Comparison of ENCODE assay signal across 9 cellular contexts in genomic region chr11:119380816-119381185, GRCh38. TPM values are rescaled to one million over a fixed set of nuclear protein-coding genes. Genes with fewer than 3 reads are reported as not detected.
DNase-seq lines count a peak whose midpoint lies in the region; ATAC-seq and TF ChIP-seq lines count a peak whose summit lies in the region.
"Had no signal": no experiment of that assay in that cellular context is flagged by ENCODE, and none has a peak within 500 bp of the region (broad histone marks: within the 10 kb centered on the region; RNA-seq: fewer than 3 reads in every experiment).

No MANE protein-coding gene starts in this region.

- H3K4me1 ChIP-seq in ascending aorta: peaks cover 0 to 22% of the 10 kb centered on the region in 2 donors
- peaks cover 23% of the 10 kb centered on the region for H3K4me1 ChIP-seq in upper lobe of right lung

- ATAC-seq in upper lobe of right lung (no peak), GM21360 (IDR thresholded peaks at IDR 0.05; ENCODE audit: unreplicated experiment) (no peak), HG03097 (IDR thresholded peaks at IDR 0.05; ENCODE audit: low FRiP score, unreplicated experiment) (no peak)

- intact Hi-C loops in ascending aorta (cut with DNase I): loop anchor here (1.0 to 10.0 kb wide), 6 partner anchors 24 to 944 kb away; partner anchors contain the start of genes C1QTNF5, KMT2A and NECTIN1
- intact Hi-C loops in upper lobe of right lung (cut with DNase I): no loop called here

- H3K4me3 ChIP-seq in ascending aorta (peak overlapping the region; percentile 59 to 64), upper lobe of right lung (peak overlapping the region; percentile 53)

- H3K27ac ChIP-seq in ascending aorta (peak overlapping the region; percentile 31 to 37), layer of hippocampus (ENCODE audit: low read depth, low read length) (peak overlapping the region; percentile 81), upper lobe of right lung (no peak overlapping the region)

- no peaks in the 10 kb centered on the region for H3K27me3 ChIP-seq in ascending aorta
- H3K27me3 ChIP-seq in layer of hippocampus (ENCODE audit: control insufficient read depth, insufficient read depth, low read length): no peaks in the 10 kb centered on the region
- H3K27me3 ChIP-seq in upper lobe of right lung: no peaks in the 10 kb centered on the region

- peak; percentile 59 for DNase-seq in activated CD8-positive, alpha-beta memory T cell treated with anti-CD3 and anti-CD28 coated beads for 24 hours
- no peak for DNase-seq in activated CD8-positive, alpha-beta memory T cell treated with anti-CD3 and anti-CD28 coated beads, Interleukin-2, amount 50 U/mL, for 4 hours
- no peak for DNase-seq in ascending aorta (ENCODE audit: low spot score in 2 of 2)
- DNase-seq in upper lobe of right lung: no peak
- no peak for DNase-seq in effector CD8-positive, alpha-beta T cell (lab: John Stamatoyannopoulos, UW)

- H3K36me3 ChIP-seq in ascending aorta (no peaks in the 10 kb centered on the region), upper lobe of right lung (no peaks in the 10 kb centered on the region)

- H3K9me3 ChIP-seq in ascending aorta: no peaks in the 10 kb centered on the region
- H3K9me3 ChIP-seq in upper lobe of right lung: no peaks in the 10 kb centered on the region

- TF ChIP-seq CTCF in ascending aorta (IDR thresholded peaks at IDR 0.05): no peak
- TF ChIP-seq CTCF in upper lobe of right lung (IDR thresholded peaks at IDR 0.05): no peak

RNA-seq across cellular contexts. Expression of gene USP2, which starts 0.7 kb away (rescaled TPM):
- total RNA-seq in ascending aorta: not detected
- total RNA-seq in upper lobe of right lung: 3.0 TPM

RNA-seq across cellular contexts. Expression of gene MFRP, which starts 34.3 kb away (rescaled TPM):
- total RNA-seq in ascending aorta: not detected
- total RNA-seq in upper lobe of right lung: not detected
- total RNA-seq: Daoy had no signal

RNA-seq across cellular contexts. Expression of gene C1QTNF5, which starts 40.1 kb away (rescaled TPM):
- total RNA-seq in ascending aorta (95.8 TPM), upper lobe of right lung (47.6 TPM)

RNA-seq across cellular contexts. Expression of gene THY1, which starts 42.2 kb away (rescaled TPM):
- total RNA-seq in ascending aorta (3.5 TPM), upper lobe of right lung (7.8 TPM)

RNA-seq across cellular contexts. Expression of gene RNF26, which starts 46.5 kb away (rescaled TPM):
- 16.8 TPM for total RNA-seq in ascending aorta
- total RNA-seq in upper lobe of right lung: 23.2 TPM
